Comparison of ENCODE assay signal across 12 cellular contexts in the genomic region with DNA sequence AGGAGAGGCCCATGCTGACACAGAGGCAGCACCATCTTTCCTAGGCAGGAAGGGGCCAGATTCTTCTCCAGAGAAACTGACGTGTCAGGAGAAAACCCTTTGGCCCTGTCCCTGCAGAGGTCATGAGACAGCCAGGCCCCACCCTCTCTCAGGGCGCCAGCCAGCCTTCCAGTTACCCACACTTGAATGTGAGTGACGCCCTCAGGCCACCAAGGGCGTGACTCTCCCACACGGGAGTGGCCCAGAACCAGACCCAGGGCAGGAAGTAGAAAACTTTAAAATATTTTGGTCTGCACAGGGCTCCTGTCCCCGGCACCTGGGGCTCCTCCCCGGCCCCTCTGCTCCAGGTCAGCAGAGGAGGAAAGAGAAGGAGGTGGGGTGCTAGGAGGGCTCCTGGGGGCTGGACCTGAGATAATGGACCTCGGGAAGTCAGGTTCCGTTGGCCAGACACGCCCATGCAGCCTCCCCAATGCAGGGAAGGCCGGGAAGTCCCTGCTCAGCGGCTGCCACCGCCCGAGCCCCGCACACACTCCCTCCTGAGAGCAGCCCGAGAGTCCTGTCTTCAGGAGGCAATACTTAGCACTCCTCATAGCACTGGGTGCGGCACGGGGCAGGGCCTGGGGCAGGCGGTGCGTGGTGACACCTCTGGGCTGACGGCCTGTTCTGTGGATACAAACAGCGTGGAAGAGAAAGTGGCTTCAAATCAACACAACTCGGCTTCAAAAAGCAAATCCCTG.
DNase-seq lines count a peak whose midpoint lies in the region; ATAC-seq and TF ChIP-seq lines count a peak whose summit lies in the region.
"Had no signal": no experiment of that assay in that cellular context is flagged by ENCODE, and none has a peak within 500 bp of the region (broad histone marks: within the 10 kb centered on the region; RNA-seq: fewer than 3 reads in every experiment).

No MANE protein-coding gene starts in this region.

- no peaks in the 10 kb centered on the region for H3K36me3 ChIP-seq in vagina

- DNase-seq in CD14-positive monocyte (ENCODE audit: low spot score): peak; percentile 96
- peak; percentile 68 for DNase-seq in MV-4-11 (lab: John Stamatoyannopoulos, UW)
- DNase-seq in Right ventricle myocardium inferior (ENCODE audit: missing footprints): peak; percentile 90
- DNase-seq in omental fat pad (ENCODE audit: low spot score): no peak
- no peak for DNase-seq in NCI-H146 (lab: John Stamatoyannopoulos, UW)
- DNase-seq in osteocyte (ENCODE audit: extremely low spot score, unreplicated experiment): no peak
- DNase-seq in vagina (ENCODE audit: extremely low spot score in 2 of 2): no peak
- DNase-seq: activated naive CD4-positive, alpha-beta T cell treated with anti-CD3 and anti-CD28 coated beads for 36 hours; GOT3; T-helper 9 cell had no signal

- H3K4me1 Mint-ChIP-seq in CD14-positive monocyte: peaks cover 43% of the 10 kb centered on the region
- H3K4me1 Mint-ChIP-seq in osteocyte (ENCODE audit: unreplicated experiment): no peaks in the 10 kb centered on the region

- no peak for TF ChIP-seq CTCF in CD14-positive monocyte (IDR thresholded peaks at IDR 0.05)
- TF ChIP-seq CTCF in omental fat pad (IDR thresholded peaks at IDR 0.05): no peak
- no peak for TF ChIP-seq CTCF in osteocyte (IDR thresholded peaks at IDR 0.05)
- no peak for TF ChIP-seq CTCF in vagina (IDR thresholded peaks at IDR 0.05)

- H3K27me3 ChIP-seq in vagina: no peaks in the 10 kb centered on the region

- H3K27me3 Mint-ChIP-seq in CD14-positive monocyte (ENCODE audit: low read depth in 3 of 3) (peaks cover 0 to 11% (median 2%) of the 10 kb centered on the region in 3 donors), osteocyte (ENCODE audit: unreplicated experiment) (no peaks in the 10 kb centered on the region)

- H3K9me3 Mint-ChIP-seq in CD14-positive monocyte (peaks cover 0 to 2% (median 0%) of the 10 kb centered on the region in 7 donors), osteocyte (ENCODE audit: unreplicated experiment) (no peaks in the 10 kb centered on the region)
- H3K9me3 Mint-ChIP-seq: activated naive CD4-positive, alpha-beta T cell treated with anti-CD3 and anti-CD28 coated beads for 36 hours had no signal

- H3K27ac Mint-ChIP-seq in CD14-positive monocyte (no peak overlapping the region), osteocyte (ENCODE audit: unreplicated experiment) (no peak overlapping the region)
- H3K27ac Mint-ChIP-seq: activated naive CD4-positive, alpha-beta T cell treated with anti-CD3 and anti-CD28 coated beads for 36 hours had no signal

- TF ChIP-seq POLR2A in vagina (IDR thresholded peaks at IDR 0.05): no peak

- intact Hi-C loops in CD14-positive monocyte (cut with micrococcal nuclease) (no loop called here), Right ventricle myocardium inferior (cut with DNase I) (no loop called here), vagina (cut with DNase I) (no loop called here)

- peak; percentile 82 for ATAC-seq in Right ventricle myocardium inferior
- peak; percentile 36 for ATAC-seq in omental fat pad (ENCODE audit: low FRiP score)
- ATAC-seq in GM21381 (IDR thresholded peaks at IDR 0.05; ENCODE audit: unreplicated experiment): no peak

- H3K4me3 Mint-ChIP-seq in CD14-positive monocyte (peak overlapping the region in 1 of 2 donors; percentile 55), osteocyte (ENCODE audit: unreplicated experiment) (no peak overlapping the region)
- H3K4me3 Mint-ChIP-seq: activated naive CD4-positive, alpha-beta T cell treated with anti-CD3 and anti-CD28 coated beads for 36 hours had no signal

- no peaks in the 10 kb centered on the region for H3K36me3 Mint-ChIP-seq in CD14-positive monocyte
- no peaks in the 10 kb centered on the region for H3K36me3 Mint-ChIP-seq in osteocyte (ENCODE audit: unreplicated experiment)

- H3K4me3 ChIP-seq in vagina: no peak overlapping the region

- no peaks in the 10 kb centered on the region for H3K9me3 ChIP-seq in vagina

- peaks cover 5% of the 10 kb centered on the region for H3K4me1 ChIP-seq in vagina

- H3K27ac ChIP-seq in vagina: no peak overlapping the region
- H3K27ac ChIP-seq: C4-2B had no signal

Comparison
In these comparisons a context has a peak if more than half of its experiments do, and no peak if none do; other contexts are left out.
1. DNase-seq: peak in CD14-positive monocyte (single experiment), MV-4-11 (single experiment) and Right ventricle myocardium inferior (single experiment); none in omental fat pad (single experiment), NCI-H146 (single experiment), osteocyte (single experiment) and vagina (0 of 2).